In the genomic region with DNA sequence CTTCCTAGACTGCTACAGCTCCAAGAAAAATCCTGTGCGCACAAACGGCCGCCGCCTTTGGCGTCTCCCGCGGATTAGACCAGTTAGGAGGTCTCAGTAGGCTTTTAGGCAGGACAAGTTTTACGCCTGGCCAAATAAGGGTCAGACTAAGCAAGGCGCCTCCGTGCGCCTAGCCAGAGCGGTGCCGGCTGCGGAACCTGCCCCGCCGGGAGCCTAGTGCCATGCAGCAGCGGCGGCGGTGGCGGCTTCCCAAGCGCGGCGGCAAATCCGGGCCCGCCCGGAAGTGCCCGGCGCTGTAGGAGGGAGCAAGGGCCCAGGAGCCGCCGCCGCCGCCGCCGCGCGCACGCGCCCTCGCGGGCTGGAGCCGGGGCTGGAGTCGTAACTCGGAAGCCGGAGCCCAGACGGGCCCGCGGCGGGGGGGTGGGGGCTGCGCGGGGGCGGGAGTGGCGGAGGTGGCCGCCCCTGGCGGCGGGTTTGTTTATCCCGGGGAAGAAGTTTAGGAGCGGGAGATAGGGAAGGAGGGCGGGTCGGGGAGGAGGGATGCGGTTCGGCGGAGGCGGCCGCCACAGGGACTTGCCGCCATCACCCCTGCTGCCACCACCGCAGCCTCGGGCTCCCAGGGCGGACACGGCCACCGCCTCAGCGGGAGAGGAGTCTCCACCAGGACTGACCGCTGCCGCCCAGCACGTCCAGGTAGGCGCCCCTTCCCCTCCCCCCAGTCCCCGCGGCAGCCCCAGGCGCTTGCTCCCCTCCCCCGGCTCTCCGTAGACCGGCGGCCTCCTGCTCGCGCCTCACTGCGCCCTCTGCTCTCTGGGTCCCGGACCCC, we compare ENCODE assay signal across 1 cellular context.
TF ChIP-seq lines count a peak whose summit lies in the region.

A gene (plus strand): TSS at position 344 of the 826 bp plus-strand sequence. CDS start 48,447 bp downstream, outside the sequence.

TF ChIP-seq in HepG2, 621 proteins besides CTCF, POLR2A, EP300 and RAD21 (continued from another document and continues in another):
- TF ChIP-seq, protein P1, sequence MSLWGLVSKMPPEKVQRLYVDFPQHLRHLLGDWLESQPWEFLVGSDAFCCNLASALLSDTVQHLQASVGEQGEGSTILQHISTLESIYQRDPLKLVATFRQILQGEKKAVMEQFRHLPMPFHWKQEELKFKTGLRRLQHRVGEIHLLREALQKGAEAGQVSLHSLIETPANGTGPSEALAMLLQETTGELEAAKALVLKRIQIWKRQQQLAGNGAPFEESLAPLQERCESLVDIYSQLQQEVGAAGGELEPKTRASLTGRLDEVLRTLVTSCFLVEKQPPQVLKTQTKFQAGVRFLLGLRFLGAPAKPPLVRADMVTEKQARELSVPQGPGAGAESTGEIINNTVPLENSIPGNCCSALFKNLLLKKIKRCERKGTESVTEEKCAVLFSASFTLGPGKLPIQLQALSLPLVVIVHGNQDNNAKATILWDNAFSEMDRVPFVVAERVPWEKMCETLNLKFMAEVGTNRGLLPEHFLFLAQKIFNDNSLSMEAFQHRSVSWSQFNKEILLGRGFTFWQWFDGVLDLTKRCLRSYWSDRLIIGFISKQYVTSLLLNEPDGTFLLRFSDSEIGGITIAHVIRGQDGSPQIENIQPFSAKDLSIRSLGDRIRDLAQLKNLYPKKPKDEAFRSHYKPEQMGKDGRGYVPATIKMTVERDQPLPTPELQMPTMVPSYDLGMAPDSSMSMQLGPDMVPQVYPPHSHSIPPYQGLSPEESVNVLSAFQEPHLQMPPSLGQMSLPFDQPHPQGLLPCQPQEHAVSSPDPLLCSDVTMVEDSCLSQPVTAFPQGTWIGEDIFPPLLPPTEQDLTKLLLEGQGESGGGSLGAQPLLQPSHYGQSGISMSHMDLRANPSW (CRISPR knock-in tag; IDR thresholded peaks at IDR 0.05; ENCODE audit: borderline replicate concordance): 0 out of 2 replicates have a peak, but pooled peaks have one; percentile 36
- TF ChIP-seq ZNF746 (CRISPR knock-in tag; IDR thresholded peaks at IDR 0.05) (peak; percentile 74), TOPORS (CRISPR knock-in tag; IDR thresholded peaks at IDR 0.05) (peak; percentile 89), ZNF225 (CRISPR knock-in tag; IDR thresholded peaks at IDR 0.05) (no peak; the same call in 1 of the 2 replicates), ZNF839 (CRISPR knock-in tag; IDR thresholded peaks at IDR 0.05; ENCODE audit: borderline replicate concordance) (no peak), SPEN (CRISPR knock-in tag; IDR thresholded peaks at IDR 0.05; ENCODE audit: low read depth) (peak; percentile 87), MEF2D (CRISPR knock-in tag; IDR thresholded peaks at IDR 0.05) (0 out of 2 replicates have a peak, but pooled peaks have one; percentile 22), SNAI1 (CRISPR knock-in tag; IDR thresholded peaks at IDR 0.05; ENCODE audit: borderline replicate concordance) (no peak), ZSCAN22 (CRISPR knock-in tag; IDR thresholded peaks at IDR 0.05) (no peak), ZNF446 (CRISPR knock-in tag; IDR thresholded peaks at IDR 0.05) (no peak), RFX3 (CRISPR knock-in tag; IDR thresholded peaks at IDR 0.05) (no peak), MAF1 (CRISPR knock-in tag; IDR thresholded peaks at IDR 0.05; ENCODE audit: borderline replicate concordance) (no peak; the same call in 1 of the 2 replicates), TP53 (CRISPR knock-in tag; conservative IDR thresholded peaks at IDR 0.05) (no peak), ZNF33A (CRISPR knock-in tag; IDR thresholded peaks at IDR 0.05; ENCODE audit: borderline replicate concordance) (peak; percentile 96), IRX3 (CRISPR knock-in tag; IDR thresholded peaks at IDR 0.05; ENCODE audit: borderline replicate concordance, low read depth) (0 out of 2 replicates have a peak, but pooled peaks have one; percentile 58), ZNF331 (CRISPR knock-in tag; IDR thresholded peaks at IDR 0.05) (peak; percentile 48; the same call in 1 of the 2 replicates), SYNCRIP (IDR thresholded peaks at IDR 0.05; ENCODE audit: insufficient read depth, low read depth, low read length) (no peak), SMAD9 (CRISPR knock-in tag; IDR thresholded peaks at IDR 0.05) (no peak), HOXD1 (CRISPR knock-in tag; IDR thresholded peaks at IDR 0.05) (peak; percentile 40), ZNF549 (CRISPR knock-in tag; IDR thresholded peaks at IDR 0.05) (no peak), MLLT10 (CRISPR knock-in tag; IDR thresholded peaks at IDR 0.05) (no peak), ELF3 (CRISPR knock-in tag; IDR thresholded peaks at IDR 0.05) (peak; percentile 71; the same call in 1 of the 2 replicates), YEATS2 (CRISPR knock-in tag; IDR thresholded peaks at IDR 0.05; ENCODE audit: borderline replicate concordance) (peak; percentile 50; the same call in 1 of the 2 replicates), GTF3A (CRISPR knock-in tag; conservative IDR thresholded peaks at IDR 0.05) (no peak), TMF1 (CRISPR knock-in tag; IDR thresholded peaks at IDR 0.05; ENCODE audit: low read depth) (peak; percentile 74; the same call in 1 of the 2 replicates), ZNF136 (CRISPR knock-in tag; IDR thresholded peaks at IDR 0.05; ENCODE audit: low read depth) (no peak), SOX13 (IDR thresholded peaks at IDR 0.05) (no peak), SOX13 (CRISPR knock-in tag; conservative IDR thresholded peaks at IDR 0.05 in 1 of 2, IDR thresholded peaks at IDR 0.05 in 1 of 2) (0 out of 4 replicates have a peak, but pooled peaks have one; percentile 18 to 72), ZNF557 (CRISPR knock-in tag; IDR thresholded peaks at IDR 0.05) (no peak), HCFC1 (IDR thresholded peaks at IDR 0.05; ENCODE audit: low read depth, low read length) (no peak), YEATS4 (CRISPR knock-in tag; IDR thresholded peaks at IDR 0.05; ENCODE audit: borderline replicate concordance) (peak; percentile 82; the same call in 1 of the 2 replicates), ZNF160 (CRISPR knock-in tag; IDR thresholded peaks at IDR 0.05) (peak; percentile 67), FOSL2 (CRISPR knock-in tag; IDR thresholded peaks at IDR 0.05) (0 out of 2 replicates have a peak, but pooled peaks have one; percentile 4), ESRRA (CRISPR knock-in tag; IDR thresholded peaks at IDR 0.05; ENCODE audit: low read depth) (0 out of 2 replicates have a peak, but pooled peaks have one; percentile 40)
- TF ChIP-seq, protein P2, sequence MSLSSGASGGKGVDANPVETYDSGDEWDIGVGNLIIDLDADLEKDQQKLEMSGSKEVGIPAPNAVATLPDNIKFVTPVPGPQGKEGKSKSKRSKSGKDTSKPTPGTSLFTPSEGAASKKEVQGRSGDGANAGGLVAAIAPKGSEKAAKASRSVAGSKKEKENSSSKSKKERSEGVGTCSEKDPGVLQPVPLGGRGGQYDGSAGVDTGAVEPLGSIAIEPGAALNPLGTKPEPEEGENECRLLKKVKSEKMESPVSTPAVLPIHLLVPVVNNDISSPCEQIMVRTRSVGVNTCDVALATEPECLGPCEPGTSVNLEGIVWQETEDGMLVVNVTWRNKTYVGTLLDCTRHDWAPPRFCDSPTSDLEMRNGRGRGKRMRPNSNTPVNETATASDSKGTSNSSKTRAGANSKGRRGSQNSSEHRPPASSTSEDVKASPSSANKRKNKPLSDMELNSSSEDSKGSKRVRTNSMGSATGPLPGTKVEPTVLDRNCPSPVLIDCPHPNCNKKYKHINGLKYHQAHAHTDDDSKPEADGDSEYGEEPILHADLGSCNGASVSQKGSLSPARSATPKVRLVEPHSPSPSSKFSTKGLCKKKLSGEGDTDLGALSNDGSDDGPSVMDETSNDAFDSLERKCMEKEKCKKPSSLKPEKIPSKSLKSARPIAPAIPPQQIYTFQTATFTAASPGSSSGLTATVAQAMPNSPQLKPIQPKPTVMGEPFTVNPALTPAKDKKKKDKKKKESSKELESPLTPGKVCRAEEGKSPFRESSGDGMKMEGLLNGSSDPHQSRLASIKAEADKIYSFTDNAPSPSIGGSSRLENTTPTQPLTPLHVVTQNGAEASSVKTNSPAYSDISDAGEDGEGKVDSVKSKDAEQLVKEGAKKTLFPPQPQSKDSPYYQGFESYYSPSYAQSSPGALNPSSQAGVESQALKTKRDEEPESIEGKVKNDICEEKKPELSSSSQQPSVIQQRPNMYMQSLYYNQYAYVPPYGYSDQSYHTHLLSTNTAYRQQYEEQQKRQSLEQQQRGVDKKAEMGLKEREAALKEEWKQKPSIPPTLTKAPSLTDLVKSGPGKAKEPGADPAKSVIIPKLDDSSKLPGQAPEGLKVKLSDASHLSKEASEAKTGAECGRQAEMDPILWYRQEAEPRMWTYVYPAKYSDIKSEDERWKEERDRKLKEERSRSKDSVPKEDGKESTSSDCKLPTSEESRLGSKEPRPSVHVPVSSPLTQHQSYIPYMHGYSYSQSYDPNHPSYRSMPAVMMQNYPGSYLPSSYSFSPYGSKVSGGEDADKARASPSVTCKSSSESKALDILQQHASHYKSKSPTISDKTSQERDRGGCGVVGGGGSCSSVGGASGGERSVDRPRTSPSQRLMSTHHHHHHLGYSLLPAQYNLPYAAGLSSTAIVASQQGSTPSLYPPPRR (CRISPR knock-in tag; IDR thresholded peaks at IDR 0.05; ENCODE audit: borderline replicate concordance): no peak; the same call in 1 of the 2 replicates
- TF ChIP-seq, protein P3, sequence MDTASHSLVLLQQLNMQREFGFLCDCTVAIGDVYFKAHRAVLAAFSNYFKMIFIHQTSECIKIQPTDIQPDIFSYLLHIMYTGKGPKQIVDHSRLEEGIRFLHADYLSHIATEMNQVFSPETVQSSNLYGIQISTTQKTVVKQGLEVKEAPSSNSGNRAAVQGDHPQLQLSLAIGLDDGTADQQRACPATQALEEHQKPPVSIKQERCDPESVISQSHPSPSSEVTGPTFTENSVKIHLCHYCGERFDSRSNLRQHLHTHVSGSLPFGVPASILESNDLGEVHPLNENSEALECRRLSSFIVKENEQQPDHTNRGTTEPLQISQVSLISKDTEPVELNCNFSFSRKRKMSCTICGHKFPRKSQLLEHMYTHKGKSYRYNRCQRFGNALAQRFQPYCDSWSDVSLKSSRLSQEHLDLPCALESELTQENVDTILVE (CRISPR knock-in tag; IDR thresholded peaks at IDR 0.05): no peak; the same call in 1 of the 2 replicates
- TF ChIP-seq, protein P4, sequence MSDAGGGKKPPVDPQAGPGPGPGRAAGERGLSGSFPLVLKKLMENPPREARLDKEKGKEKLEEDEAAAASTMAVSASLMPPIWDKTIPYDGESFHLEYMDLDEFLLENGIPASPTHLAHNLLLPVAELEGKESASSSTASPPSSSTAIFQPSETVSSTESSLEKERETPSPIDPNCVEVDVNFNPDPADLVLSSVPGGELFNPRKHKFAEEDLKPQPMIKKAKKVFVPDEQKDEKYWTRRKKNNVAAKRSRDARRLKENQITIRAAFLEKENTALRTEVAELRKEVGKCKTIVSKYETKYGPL (CRISPR knock-in tag; IDR thresholded peaks at IDR 0.05): no peak
- TF ChIP-seq, protein P5, sequence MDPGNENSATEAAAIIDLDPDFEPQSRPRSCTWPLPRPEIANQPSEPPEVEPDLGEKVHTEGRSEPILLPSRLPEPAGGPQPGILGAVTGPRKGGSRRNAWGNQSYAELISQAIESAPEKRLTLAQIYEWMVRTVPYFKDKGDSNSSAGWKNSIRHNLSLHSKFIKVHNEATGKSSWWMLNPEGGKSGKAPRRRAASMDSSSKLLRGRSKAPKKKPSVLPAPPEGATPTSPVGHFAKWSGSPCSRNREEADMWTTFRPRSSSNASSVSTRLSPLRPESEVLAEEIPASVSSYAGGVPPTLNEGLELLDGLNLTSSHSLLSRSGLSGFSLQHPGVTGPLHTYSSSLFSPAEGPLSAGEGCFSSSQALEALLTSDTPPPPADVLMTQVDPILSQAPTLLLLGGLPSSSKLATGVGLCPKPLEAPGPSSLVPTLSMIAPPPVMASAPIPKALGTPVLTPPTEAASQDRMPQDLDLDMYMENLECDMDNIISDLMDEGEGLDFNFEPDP (CRISPR knock-in tag; conservative IDR thresholded peaks at IDR 0.05): 0 out of 2 replicates have a peak, but pooled peaks have one; percentile 94
- TF ChIP-seq, protein P6, sequence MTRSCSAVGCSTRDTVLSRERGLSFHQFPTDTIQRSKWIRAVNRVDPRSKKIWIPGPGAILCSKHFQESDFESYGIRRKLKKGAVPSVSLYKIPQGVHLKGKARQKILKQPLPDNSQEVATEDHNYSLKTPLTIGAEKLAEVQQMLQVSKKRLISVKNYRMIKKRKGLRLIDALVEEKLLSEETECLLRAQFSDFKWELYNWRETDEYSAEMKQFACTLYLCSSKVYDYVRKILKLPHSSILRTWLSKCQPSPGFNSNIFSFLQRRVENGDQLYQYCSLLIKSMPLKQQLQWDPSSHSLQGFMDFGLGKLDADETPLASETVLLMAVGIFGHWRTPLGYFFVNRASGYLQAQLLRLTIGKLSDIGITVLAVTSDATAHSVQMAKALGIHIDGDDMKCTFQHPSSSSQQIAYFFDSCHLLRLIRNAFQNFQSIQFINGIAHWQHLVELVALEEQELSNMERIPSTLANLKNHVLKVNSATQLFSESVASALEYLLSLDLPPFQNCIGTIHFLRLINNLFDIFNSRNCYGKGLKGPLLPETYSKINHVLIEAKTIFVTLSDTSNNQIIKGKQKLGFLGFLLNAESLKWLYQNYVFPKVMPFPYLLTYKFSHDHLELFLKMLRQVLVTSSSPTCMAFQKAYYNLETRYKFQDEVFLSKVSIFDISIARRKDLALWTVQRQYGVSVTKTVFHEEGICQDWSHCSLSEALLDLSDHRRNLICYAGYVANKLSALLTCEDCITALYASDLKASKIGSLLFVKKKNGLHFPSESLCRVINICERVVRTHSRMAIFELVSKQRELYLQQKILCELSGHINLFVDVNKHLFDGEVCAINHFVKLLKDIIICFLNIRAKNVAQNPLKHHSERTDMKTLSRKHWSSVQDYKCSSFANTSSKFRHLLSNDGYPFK (CRISPR knock-in tag; IDR thresholded peaks at IDR 0.05; ENCODE audit: borderline replicate concordance): peak; percentile 7; the same call in 1 of the 2 replicates
- TF ChIP-seq, protein P7, sequence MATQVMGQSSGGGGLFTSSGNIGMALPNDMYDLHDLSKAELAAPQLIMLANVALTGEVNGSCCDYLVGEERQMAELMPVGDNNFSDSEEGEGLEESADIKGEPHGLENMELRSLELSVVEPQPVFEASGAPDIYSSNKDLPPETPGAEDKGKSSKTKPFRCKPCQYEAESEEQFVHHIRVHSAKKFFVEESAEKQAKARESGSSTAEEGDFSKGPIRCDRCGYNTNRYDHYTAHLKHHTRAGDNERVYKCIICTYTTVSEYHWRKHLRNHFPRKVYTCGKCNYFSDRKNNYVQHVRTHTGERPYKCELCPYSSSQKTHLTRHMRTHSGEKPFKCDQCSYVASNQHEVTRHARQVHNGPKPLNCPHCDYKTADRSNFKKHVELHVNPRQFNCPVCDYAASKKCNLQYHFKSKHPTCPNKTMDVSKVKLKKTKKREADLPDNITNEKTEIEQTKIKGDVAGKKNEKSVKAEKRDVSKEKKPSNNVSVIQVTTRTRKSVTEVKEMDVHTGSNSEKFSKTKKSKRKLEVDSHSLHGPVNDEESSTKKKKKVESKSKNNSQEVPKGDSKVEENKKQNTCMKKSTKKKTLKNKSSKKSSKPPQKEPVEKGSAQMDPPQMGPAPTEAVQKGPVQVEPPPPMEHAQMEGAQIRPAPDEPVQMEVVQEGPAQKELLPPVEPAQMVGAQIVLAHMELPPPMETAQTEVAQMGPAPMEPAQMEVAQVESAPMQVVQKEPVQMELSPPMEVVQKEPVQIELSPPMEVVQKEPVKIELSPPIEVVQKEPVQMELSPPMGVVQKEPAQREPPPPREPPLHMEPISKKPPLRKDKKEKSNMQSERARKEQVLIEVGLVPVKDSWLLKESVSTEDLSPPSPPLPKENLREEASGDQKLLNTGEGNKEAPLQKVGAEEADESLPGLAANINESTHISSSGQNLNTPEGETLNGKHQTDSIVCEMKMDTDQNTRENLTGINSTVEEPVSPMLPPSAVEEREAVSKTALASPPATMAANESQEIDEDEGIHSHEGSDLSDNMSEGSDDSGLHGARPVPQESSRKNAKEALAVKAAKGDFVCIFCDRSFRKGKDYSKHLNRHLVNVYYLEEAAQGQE (IDR thresholded peaks at IDR 0.05; ENCODE audit: borderline replicate concordance in 1 of 2, low read depth in 1 of 2, low read length in 2 of 2): peak in 1 of 2 experiments; percentile 55; a peak in 1 of 4 replicates
